ENCODE assay signal across 17 cellular contexts in the genomic region with DNA sequence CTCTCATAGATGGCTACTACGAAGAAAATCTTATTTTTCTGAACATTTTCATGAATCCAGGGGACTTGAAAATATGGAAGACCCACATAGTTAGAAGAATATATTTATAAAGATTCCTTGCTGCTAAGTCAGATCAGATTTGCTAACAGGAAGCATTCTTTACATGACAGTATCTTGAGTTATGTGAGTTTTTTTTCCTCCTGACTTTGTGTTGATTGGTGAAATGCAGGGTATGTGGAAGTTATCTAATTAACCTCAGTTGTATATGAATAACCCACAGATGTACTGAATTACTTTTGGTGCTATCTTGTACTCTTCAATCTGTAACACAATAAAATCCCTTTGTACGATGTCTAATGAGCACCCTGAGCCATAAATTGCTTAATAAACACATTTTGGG.
"Had no signal": no experiment of that assay in that cellular context is flagged by ENCODE, and none has a peak within 500 bp of the region (broad histone marks: within the 10 kb centered on the region; RNA-seq: fewer than 3 reads in every experiment).

No MANE protein-coding gene starts in this region.

- H3K4me3 ChIP-seq: esophagus squamous epithelium, neural progenitor cell, pancreas, tibial artery had no signal

- H3K27me3 ChIP-seq: esophagus squamous epithelium, neural progenitor cell, pancreas, tibial artery had no signal

- FAIRE-seq: colon, pancreas, urothelium cell line had no signal

- H3K27me3 Mint-ChIP-seq: activated CD4-positive, alpha-beta T cell treated with anti-CD3 and anti-CD28 coated beads, Interleukin-2, amount 10 ng/mL, durations not matched to agents 7 days and 5 days; naive B cell; T-cell had no signal

- ATAC-seq: left lobe of liver; pancreas; stimulated activated effector memory CD8-positive, alpha-beta T cell treated with anti-CD3 and anti-CD28 coated beads, Interleukin-12 subunit alpha, Interleukin-12 subunit beta, amount 100 ng/mL, for 72 hours; T-cell had no signal

- H3K9me3 ChIP-seq: esophagus squamous epithelium, pancreas, tibial artery had no signal

- H2AFZ ChIP-seq: neural progenitor cell had no signal

- H3K27ac Mint-ChIP-seq: activated CD4-positive, alpha-beta T cell treated with anti-CD3 and anti-CD28 coated beads, Interleukin-2, amount 10 ng/mL, durations not matched to agents 7 days and 5 days; naive B cell; neural progenitor cell; stimulated activated effector memory CD8-positive, alpha-beta T cell treated with anti-CD3 and anti-CD28 coated beads, Interleukin-12 subunit alpha, Interleukin-12 subunit beta, amount 100 ng/mL, for 72 hours; T-cell had no signal

- H3K27ac ChIP-seq: esophagus squamous epithelium, neural progenitor cell, pancreas, tibial artery had no signal

- H3K9ac ChIP-seq: neural progenitor cell had no signal

- DNase-seq: activated CD4-positive, alpha-beta T cell treated with anti-CD3 and anti-CD28 coated beads, Interleukin-2, amount 10 ng/mL, durations not matched to agents 7 days and 5 days; activated CD8-positive, alpha-beta memory T cell treated with anti-CD3 and anti-CD28 coated beads for 24 hours; activated naive CD4-positive, alpha-beta T cell; esophagus squamous epithelium; foreskin melanocyte; head of caudate nucleus; mammary epithelial cell; naive B cell; pancreas; T-cell; T-helper 9 cell; tibial artery had no signal

- H3K4me2 ChIP-seq: neural progenitor cell had no signal

- H3K4me1 Mint-ChIP-seq: activated CD4-positive, alpha-beta T cell treated with anti-CD3 and anti-CD28 coated beads, Interleukin-2, amount 10 ng/mL, durations not matched to agents 7 days and 5 days; neural progenitor cell; stimulated activated effector memory CD8-positive, alpha-beta T cell treated with anti-CD3 and anti-CD28 coated beads, Interleukin-12 subunit alpha, Interleukin-12 subunit beta, amount 100 ng/mL, for 72 hours; T-cell had no signal

- H3K36me3 ChIP-seq: neural progenitor cell, pancreas had no signal

- H3K9me3 Mint-ChIP-seq: activated CD4-positive, alpha-beta T cell treated with anti-CD3 and anti-CD28 coated beads, Interleukin-2, amount 10 ng/mL, durations not matched to agents 7 days and 5 days; naive B cell; neural progenitor cell; stimulated activated effector memory CD8-positive, alpha-beta T cell treated with anti-CD3 and anti-CD28 coated beads, Interleukin-12 subunit alpha, Interleukin-12 subunit beta, amount 100 ng/mL, for 72 hours; T-cell had no signal

- H3K4me1 ChIP-seq: esophagus squamous epithelium, neural progenitor cell, pancreas had no signal

- H3K4me3 Mint-ChIP-seq: activated CD4-positive, alpha-beta T cell treated with anti-CD3 and anti-CD28 coated beads, Interleukin-2, amount 10 ng/mL, durations not matched to agents 7 days and 5 days; naive B cell; neural progenitor cell; stimulated activated effector memory CD8-positive, alpha-beta T cell treated with anti-CD3 and anti-CD28 coated beads, Interleukin-12 subunit alpha, Interleukin-12 subunit beta, amount 100 ng/mL, for 72 hours; T-cell had no signal
